ENCODE assay signal across 11 cellular contexts in the genomic region with DNA sequence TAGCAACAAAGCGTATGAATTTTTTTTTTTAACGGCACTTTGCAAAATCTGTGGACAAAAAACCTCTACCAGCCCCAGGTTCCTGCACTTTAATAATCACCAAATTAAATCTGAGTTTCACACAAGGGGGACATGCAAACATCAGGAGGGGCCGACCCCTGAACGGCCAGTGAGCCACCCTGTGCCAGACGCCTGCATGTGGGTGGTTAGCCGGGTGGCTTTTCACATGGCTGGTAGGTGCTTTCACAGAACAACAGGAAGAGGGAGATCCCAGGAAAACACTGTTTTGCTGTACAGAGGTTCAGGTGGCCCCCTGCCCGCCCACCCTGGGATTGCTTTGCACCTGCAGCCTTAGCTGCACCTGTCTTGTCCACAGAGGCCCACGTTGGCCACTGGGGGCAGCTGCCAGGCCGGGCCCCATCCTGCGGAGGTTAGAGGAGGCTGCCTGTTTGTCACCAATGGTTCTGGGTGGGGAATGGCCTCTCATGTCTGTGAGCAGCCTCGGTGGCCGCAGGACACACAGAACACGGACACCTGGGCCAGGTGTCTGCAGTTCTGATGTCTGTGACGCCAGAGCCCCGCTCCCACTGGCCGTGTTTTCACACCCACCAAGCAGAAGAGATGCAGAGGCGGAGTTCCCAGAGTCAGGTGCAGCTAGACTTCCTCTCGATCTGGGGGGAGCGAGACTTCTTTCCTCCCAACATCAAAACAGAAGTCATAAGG.
DNase-seq lines count a peak whose midpoint lies in the region; ATAC-seq and TF ChIP-seq lines count a peak whose summit lies in the region.
"Had no signal": no experiment of that assay in that cellular context is flagged by ENCODE, and none has a peak within 500 bp of the region (broad histone marks: within the 10 kb centered on the region; RNA-seq: fewer than 3 reads in every experiment).

No MANE protein-coding gene starts in this region.

- H3K27ac Mint-ChIP-seq in activated naive CD4-positive, alpha-beta T cell treated with anti-CD3 and anti-CD28 coated beads, Interleukin-2, amount 50 U/mL, for 72 hours = no peak overlapping the region
- peak overlapping the region; percentile 91 for H3K27ac Mint-ChIP-seq in stimulated activated naive B cell treated with anti-CD40 and anti-IgM and Interleukin-4, amounts not matched to agents 10 μg/mL and 1 μg/mL and 100 μg/mL, for 72 hours

- DNase-seq in right cardiac atrium (peak in 2 of 3 donors; percentile 45), right atrium auricular region (ENCODE audit: low spot score) (no peak), Peyer's patch (peak in 2 of 3 donors; percentile 76 to 77), iPS-NIHi7 (ENCODE audit: extremely low spot score) (no peak), vagina (ENCODE audit: extremely low spot score in 2 of 2) (no peak), NCI-H2107 (lab: John Stamatoyannopoulos, UW) (no peak)
- no peak for DNase-seq in activated naive CD4-positive, alpha-beta T cell treated with anti-CD3 and anti-CD28 coated beads, Interleukin-2, amount 50 U/mL, for 72 hours (ENCODE audit: low spot score in 2 of 2)
- DNase-seq in stimulated activated naive B cell treated with anti-CD40 and anti-IgM and Interleukin-4, amounts not matched to agents 10 μg/mL and 1 μg/mL and 100 μg/mL, for 72 hours = no peak
- DNase-seq: hippocampal formation, Kasumi-1, NCI-H524 had no signal

- intact Hi-C loops in right cardiac atrium (cut with DNase I) (no loop called here), vagina (cut with DNase I) (no loop called here)

- H3K4me1 ChIP-seq in right cardiac atrium (ENCODE audit: control insufficient read depth, insufficient read depth, low read length) (peaks cover 28% of the 10 kb centered on the region), right atrium auricular region (peaks cover 2 to 67% of the 10 kb centered on the region in 2 donors), Peyer's patch (peaks cover 6 to 25% (median 14%) of the 10 kb centered on the region in 4 donors), vagina (peaks cover 39% of the 10 kb centered on the region)

- ATAC-seq in right cardiac atrium = no peak
- ATAC-seq in activated naive CD4-positive, alpha-beta T cell treated with anti-CD3 and anti-CD28 coated beads, Interleukin-2, amount 50 U/mL, for 72 hours = peak; percentile 30 to 39
- peak in 1 of 2 donors; percentile 21 for ATAC-seq in stimulated activated naive B cell treated with anti-CD40 and anti-IgM and Interleukin-4, amounts not matched to agents 10 μg/mL and 1 μg/mL and 100 μg/mL, for 72 hours (replicated peaks)

- H3K27me3 ChIP-seq in right cardiac atrium (ENCODE audit: control insufficient read depth, insufficient read depth) (no peaks in the 10 kb centered on the region), right atrium auricular region (no peaks in the 10 kb centered on the region), Peyer's patch (no peaks in the 10 kb centered on the region), vagina (no peaks in the 10 kb centered on the region)

- peaks cover 69 to 85% of the 10 kb centered on the region in 2 donors for H3K4me1 Mint-ChIP-seq in stimulated activated naive B cell treated with anti-CD40 and anti-IgM and Interleukin-4, amounts not matched to agents 10 μg/mL and 1 μg/mL and 100 μg/mL, for 72 hours

- H3K9me3 Mint-ChIP-seq in activated naive CD4-positive, alpha-beta T cell treated with anti-CD3 and anti-CD28 coated beads, Interleukin-2, amount 50 U/mL, for 72 hours = no peaks in the 10 kb centered on the region
- H3K9me3 Mint-ChIP-seq in stimulated activated naive B cell treated with anti-CD40 and anti-IgM and Interleukin-4, amounts not matched to agents 10 μg/mL and 1 μg/mL and 100 μg/mL, for 72 hours = peaks cover 0 to 5% of the 10 kb centered on the region in 2 donors

- TF ChIP-seq CTCF in right atrium auricular region (IDR thresholded peaks at IDR 0.05) (no peak), Peyer's patch (IDR thresholded peaks at IDR 0.05) (peak in 2 of 6 experiments; percentile 32 to 47), vagina (IDR thresholded peaks at IDR 0.05) (no peak)

- H3K4me3 Mint-ChIP-seq in stimulated activated naive B cell treated with anti-CD40 and anti-IgM and Interleukin-4, amounts not matched to agents 10 μg/mL and 1 μg/mL and 100 μg/mL, for 72 hours = peak overlapping the region; percentile 62 to 74

- no peak overlapping the region for H3K4me3 ChIP-seq in right cardiac atrium (ENCODE audit: low read length)
- H3K4me3 ChIP-seq in right atrium auricular region = no peak overlapping the region
- no peak overlapping the region for H3K4me3 ChIP-seq in Peyer's patch
- H3K4me3 ChIP-seq in vagina = no peak overlapping the region

- no peak for TF ChIP-seq POLR2A in Peyer's patch (IDR thresholded peaks at IDR 0.05)
- TF ChIP-seq POLR2A in vagina (IDR thresholded peaks at IDR 0.05) = no peak

- H3K9me3 ChIP-seq in right cardiac atrium (ENCODE audit: control insufficient read depth, low read length) = no peaks in the 10 kb centered on the region
- no peaks in the 10 kb centered on the region for H3K9me3 ChIP-seq in right atrium auricular region
- H3K9me3 ChIP-seq in Peyer's patch = no peaks in the 10 kb centered on the region
- no peaks in the 10 kb centered on the region for H3K9me3 ChIP-seq in vagina

- no peaks in the 10 kb centered on the region for H3K27me3 Mint-ChIP-seq in stimulated activated naive B cell treated with anti-CD40 and anti-IgM and Interleukin-4, amounts not matched to agents 10 μg/mL and 1 μg/mL and 100 μg/mL, for 72 hours

- peaks cover 0 to 16% of the 10 kb centered on the region in 2 donors for H3K36me3 Mint-ChIP-seq in activated naive CD4-positive, alpha-beta T cell treated with anti-CD3 and anti-CD28 coated beads, Interleukin-2, amount 50 U/mL, for 72 hours
- peaks cover 17 to 26% of the 10 kb centered on the region in 2 donors for H3K36me3 Mint-ChIP-seq in stimulated activated naive B cell treated with anti-CD40 and anti-IgM and Interleukin-4, amounts not matched to agents 10 μg/mL and 1 μg/mL and 100 μg/mL, for 72 hours

- 82% methylated on average over 19 of the region's 19 CpGs for WGBS in right cardiac atrium

- H3K36me3 ChIP-seq in right atrium auricular region (no peaks in the 10 kb centered on the region), Peyer's patch (peaks cover 0 to 6% (median 0%) of the 10 kb centered on the region in 3 donors), vagina (no peaks in the 10 kb centered on the region)

- H3K27ac ChIP-seq in right cardiac atrium (ENCODE audit: low read length) (no peak overlapping the region), right atrium auricular region (no peak overlapping the region), Peyer's patch (peak overlapping the region in 1 of 4 donors; percentile 75), vagina (no peak overlapping the region)

Comparison
In these comparisons a context has a peak if more than half of its experiments do, and no peak if none do; other contexts are left out.
1. DNase-seq: peak in right cardiac atrium (2 of 3) and Peyer's patch (2 of 3); none in right atrium auricular region (single experiment), activated naive CD4-positive, alpha-beta T cell treated with anti-CD3 and anti-CD28 coated beads, Interleukin-2, amount 50 U/mL, for 72 hours (0 of 2), stimulated activated naive B cell treated with anti-CD40 and anti-IgM and Interleukin-4, amounts not matched to agents 10 μg/mL and 1 μg/mL and 100 μg/mL, for 72 hours (single experiment), iPS-NIHi7 (single experiment), vagina (0 of 2) and NCI-H2107 (single experiment).
2. ATAC-seq: peak in activated naive CD4-positive, alpha-beta T cell treated with anti-CD3 and anti-CD28 coated beads, Interleukin-2, amount 50 U/mL, for 72 hours (2 of 2); none in right cardiac atrium (0 of 2).